ENCODE assay signal across 8 cellular contexts in the genomic region with DNA sequence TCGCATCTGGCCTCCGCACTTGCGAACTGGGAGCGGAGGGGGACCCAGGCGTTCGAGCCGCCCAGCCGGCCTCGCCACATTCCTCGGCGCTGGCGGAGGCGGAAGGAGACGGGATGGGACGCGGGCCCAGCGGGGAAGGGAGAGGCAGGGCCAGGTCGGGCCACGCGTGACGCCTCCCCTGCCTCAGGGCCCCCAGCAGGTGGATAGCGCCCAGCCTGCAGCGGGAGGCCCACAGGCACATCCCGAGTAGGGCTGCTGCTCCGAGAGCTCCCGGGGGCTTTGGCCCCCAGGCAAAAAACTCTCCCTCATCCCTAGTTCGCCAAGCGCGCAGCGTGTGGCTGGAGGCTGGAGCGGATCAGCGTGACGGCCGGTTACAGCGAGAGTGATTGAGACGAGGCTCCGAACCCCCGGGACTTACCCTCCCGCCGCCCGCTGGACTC. TPM values are rescaled to one million over a fixed set of nuclear protein-coding genes. Genes with fewer than 3 reads are reported as not detected.
DNase-seq lines count a peak whose midpoint lies in the region; ATAC-seq and TF ChIP-seq lines count a peak whose summit lies in the region.

No MANE protein-coding gene starts in this region.

- peaks cover 61% of the 10 kb centered on the region for H3K4me1 ChIP-seq in effector memory CD4-positive, alpha-beta T cell (ENCODE audit: control insufficient read depth, insufficient read depth, low read length, poor library complexity, severe bottlenecking)

- no peaks in the 10 kb centered on the region for H3K36me3 Mint-ChIP-seq in activated CD4-positive, alpha-beta T cell treated with anti-CD3 and anti-CD28 coated beads, Interleukin-2, amount 10 ng/mL, durations not matched to agents 7 days and 5 days (ENCODE audit: low read depth)
- H3K36me3 Mint-ChIP-seq in mesothelial cell of epicardium: peaks cover 6% of the 10 kb centered on the region

- no peaks in the 10 kb centered on the region for H3K36me3 ChIP-seq in effector memory CD4-positive, alpha-beta T cell (ENCODE audit: control insufficient read depth, insufficient read depth, low read length)

- CTCF ChIA-PET in activated CD4-positive, alpha-beta T cell treated with anti-CD3 and anti-CD28 coated beads, Interleukin-2, amount 10 ng/mL, durations not matched to agents 7 days and 5 days (lab: Charles Lee): interaction anchor here (0.6 to 2.7 kb wide), 4 partner anchors 12 to 1966 kb away, joined by 3 to 14 read pairs (median 3); no protein-coding TSS in a partner anchor

- peak overlapping the region; percentile 75 for H3K27ac Mint-ChIP-seq in activated CD4-positive, alpha-beta T cell treated with anti-CD3 and anti-CD28 coated beads, Interleukin-2, amount 10 ng/mL, durations not matched to agents 7 days and 5 days
- peak overlapping the region; percentile 94 for H3K27ac Mint-ChIP-seq in mesothelial cell of epicardium

- no peak overlapping the region for H3K27ac ChIP-seq in effector memory CD4-positive, alpha-beta T cell (ENCODE audit: insufficient read depth, low read length, poor library complexity, severe bottlenecking)

- no peaks in the 10 kb centered on the region for H3K9me3 Mint-ChIP-seq in activated CD4-positive, alpha-beta T cell treated with anti-CD3 and anti-CD28 coated beads, Interleukin-2, amount 10 ng/mL, durations not matched to agents 7 days and 5 days
- no peaks in the 10 kb centered on the region for H3K9me3 Mint-ChIP-seq in mesothelial cell of epicardium

- ATAC-seq in GM21825 (IDR thresholded peaks at IDR 0.05; ENCODE audit: unreplicated experiment): no peak
- ATAC-seq in GM18909 (IDR thresholded peaks at IDR 0.05; ENCODE audit: poor library complexity, unreplicated experiment): no peak

- H3K4me1 Mint-ChIP-seq in activated CD4-positive, alpha-beta T cell treated with anti-CD3 and anti-CD28 coated beads, Interleukin-2, amount 10 ng/mL, durations not matched to agents 7 days and 5 days: peaks cover 49% of the 10 kb centered on the region
- peaks cover 41% of the 10 kb centered on the region for H3K4me1 Mint-ChIP-seq in mesothelial cell of epicardium

- no peaks in the 10 kb centered on the region for H3K9me3 ChIP-seq in effector memory CD4-positive, alpha-beta T cell (ENCODE audit: control insufficient read depth, low read length)

- peaks cover 46% of the 10 kb centered on the region for H3K27me3 Mint-ChIP-seq in activated CD4-positive, alpha-beta T cell treated with anti-CD3 and anti-CD28 coated beads, Interleukin-2, amount 10 ng/mL, durations not matched to agents 7 days and 5 days
- H3K27me3 Mint-ChIP-seq in mesothelial cell of epicardium (ENCODE audit: low read depth): peaks cover 4% of the 10 kb centered on the region

- POLR2A ChIA-PET in activated CD4-positive, alpha-beta T cell treated with anti-CD3 and anti-CD28 coated beads, Interleukin-2, amount 10 ng/mL, durations not matched to agents 7 days and 5 days (lab: Charles Lee): interaction anchor here (0.6 kb wide), 1 partner anchor 15 kb away, joined by 3 read pairs; no protein-coding TSS in a partner anchor

- H3K4me3 Mint-ChIP-seq in activated CD4-positive, alpha-beta T cell treated with anti-CD3 and anti-CD28 coated beads, Interleukin-2, amount 10 ng/mL, durations not matched to agents 7 days and 5 days: peak overlapping the region; percentile 66
- peak overlapping the region; percentile 86 for H3K4me3 Mint-ChIP-seq in mesothelial cell of epicardium

- peaks cover 46% of the 10 kb centered on the region for H3K27me3 ChIP-seq in effector memory CD4-positive, alpha-beta T cell (replicated peaks; ENCODE audit: control insufficient read depth, insufficient read depth, low read length, poor library complexity, severe bottlenecking)

- no peak for TF ChIP-seq CTCF in mesothelial cell of epicardium (IDR thresholded peaks at IDR 0.05; ENCODE audit: unreplicated experiment)

- no peak for DNase-seq in activated CD4-positive, alpha-beta T cell treated with anti-CD3 and anti-CD28 coated beads, Interleukin-2, amount 10 ng/mL, durations not matched to agents 7 days and 5 days
- no peak for DNase-seq in activated CD4-positive, alpha-beta T cell treated with anti-CD3 and anti-CD28 coated beads, Interleukin-2, amount 50 U/mL, for 1 hour
- DNase-seq in RKO (ENCODE audit: low spot score): peak; percentile 48
- DNase-seq in effector memory CD4-positive, alpha-beta T cell: no peak
- DNase-seq in mesothelial cell of epicardium (ENCODE audit: low spot score in 2 of 2, unreplicated experiment in 2 of 2): peak in 1 of 2 experiments; percentile 77
- no peak for DNase-seq in DMS114 treated with DMSO at 0.1 percent for 48 hours (lab: John Stamatoyannopoulos, UW; ENCODE audit: unreplicated experiment)

- H3K4me3 ChIP-seq in effector memory CD4-positive, alpha-beta T cell (ENCODE audit: insufficient read depth, low read depth, low read length, poor library complexity, severe bottlenecking): peak overlapping the region; percentile 51

RNA-seq across cellular contexts. Expression of a gene that starts 0.8 kb away (rescaled TPM):
- total RNA-seq in activated CD4-positive, alpha-beta T cell treated with anti-CD3 and anti-CD28 coated beads, Interleukin-2, amount 10 ng/mL, durations not matched to agents 7 days and 5 days: 1 to 10 TPM in 1 of 2 experiments, under 1 TPM in 1; 0.85 to 1.3 TPM
- 35.9 to 38.2 TPM (median 37.8 TPM) in 3 replicates for total RNA-seq in mesothelial cell of epicardium

RNA-seq across cellular contexts. Expression of a gene that starts 5.6 kb away (rescaled TPM):
- total RNA-seq in activated CD4-positive, alpha-beta T cell treated with anti-CD3 and anti-CD28 coated beads, Interleukin-2, amount 10 ng/mL, durations not matched to agents 7 days and 5 days: under 1 TPM; 0.65 to 0.87 TPM
- 2.0 to 2.3 TPM (median 2.1 TPM) in 3 replicates for total RNA-seq in mesothelial cell of epicardium

RNA-seq across cellular contexts. Expression of a gene that starts 6.3 kb away (rescaled TPM):
- 1 to 10 TPM in 1 of 2 experiments, under 1 TPM in 1; 0.81 to 1.0 TPM for total RNA-seq in activated CD4-positive, alpha-beta T cell treated with anti-CD3 and anti-CD28 coated beads, Interleukin-2, amount 10 ng/mL, durations not matched to agents 7 days and 5 days
- 20.5 to 23.1 TPM (median 20.9 TPM) in 3 replicates for total RNA-seq in mesothelial cell of epicardium

RNA-seq across cellular contexts. Expression of a gene that starts 16.9 kb away (rescaled TPM):
- 1 to 10 TPM; 6.7 to 7.2 TPM for total RNA-seq in activated CD4-positive, alpha-beta T cell treated with anti-CD3 and anti-CD28 coated beads, Interleukin-2, amount 10 ng/mL, durations not matched to agents 7 days and 5 days
- 30.6 to 33.7 TPM (median 33.4 TPM) in 3 replicates for total RNA-seq in mesothelial cell of epicardium

Comparison
In these comparisons a context has a peak if more than half of its experiments do, and no peak if none do; other contexts are left out.
1. RNA of a gene that starts 0.8 kb away (total RNA-seq): 35.9 to 38.2 TPM in mesothelial cell of epicardium; 0.85 to 1.3 TPM in activated CD4-positive, alpha-beta T cell treated with anti-CD3 and anti-CD28 coated beads, Interleukin-2, amount 10 ng/mL, durations not matched to agents 7 days and 5 days; every median in the first group is over 10 times any median in the second.
2. RNA of a gene that starts 6.3 kb away (total RNA-seq): 20.5 to 23.1 TPM in mesothelial cell of epicardium; 0.81 to 1.0 TPM in activated CD4-positive, alpha-beta T cell treated with anti-CD3 and anti-CD28 coated beads, Interleukin-2, amount 10 ng/mL, durations not matched to agents 7 days and 5 days; every median in the first group is over 10 times any median in the second.